In genomic region chr17:45640141-45640850, GRCh38 we compare ENCODE assay signal across 1 cellular context.
A peak's percentile ranks its signal among the peaks of the same experiment; 100 is the strongest.
TF ChIP-seq lines count a peak whose summit lies in the region.

No MANE protein-coding gene starts in this region.

TF ChIP-seq in A549, 52 proteins besides CTCF, POLR2A, EP300 and RAD21 (continued from another document):
- TF ChIP-seq, protein P1, sequence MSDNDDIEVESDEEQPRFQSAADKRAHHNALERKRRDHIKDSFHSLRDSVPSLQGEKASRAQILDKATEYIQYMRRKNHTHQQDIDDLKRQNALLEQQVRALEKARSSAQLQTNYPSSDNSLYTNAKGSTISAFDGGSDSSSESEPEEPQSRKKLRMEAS (IDR thresholded peaks at IDR 0.05) = 0 out of 2 replicates have a peak, but pooled peaks have one; percentile 24
